ENCODE assay signal across 15 cellular contexts in the genomic region with DNA sequence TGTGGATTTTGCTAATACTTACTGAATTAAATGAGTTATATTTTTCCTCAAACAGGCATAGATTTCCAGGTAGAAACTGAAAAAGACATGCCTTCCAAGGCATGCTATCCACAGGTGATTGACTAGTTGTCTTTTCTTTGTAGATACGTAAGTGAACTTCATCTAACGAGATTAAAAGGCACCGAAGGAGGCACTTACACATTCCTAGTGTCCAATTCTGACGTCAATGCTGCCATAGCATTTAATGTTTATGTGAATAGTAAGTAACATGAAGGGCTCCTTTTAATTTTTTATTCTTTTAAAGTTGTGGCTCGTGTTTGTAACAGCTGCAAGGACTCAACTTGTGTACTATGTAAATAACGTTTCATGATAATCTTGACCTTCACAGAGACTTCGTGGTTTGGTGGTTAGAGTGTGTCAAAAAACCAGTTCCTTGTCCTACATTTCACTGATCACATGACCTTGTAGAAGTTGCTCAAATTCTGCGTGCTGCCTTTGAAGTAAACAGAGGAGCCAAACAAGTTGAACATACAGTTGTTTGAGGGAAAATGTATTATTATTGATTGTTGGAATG. TPM values are rescaled to one million over a fixed set of nuclear protein-coding genes. Genes with fewer than 3 reads are reported as not detected.
DNase-seq lines count a peak whose midpoint lies in the region; ATAC-seq, FAIRE-seq and TF ChIP-seq lines count a peak whose summit lies in the region.
"Had no signal": no experiment of that assay in that cellular context is flagged by ENCODE, and none has a peak within 500 bp of the region (broad histone marks: within the 10 kb centered on the region; RNA-seq: fewer than 3 reads in every experiment).

No MANE protein-coding gene starts in this region.

- FAIRE-seq in HepG2 (lab: Jason Lieb, UNC): no peak
- FAIRE-seq: frontal cortex had no signal

- H3K27me3 ChIP-seq in right lobe of liver (no peaks in the 10 kb centered on the region), HepG2 (ENCODE audit: control insufficient read depth in 1 of 2, insufficient read depth in 2 of 2, low read length in 2 of 2) (no peaks in the 10 kb centered on the region; a peak in 1 of 5 replicates), upper lobe of right lung (no peaks in the 10 kb centered on the region), A673 (replicated peaks; ENCODE audit: insufficient read depth, low read depth, low read length, poor library complexity) (no peaks in the 10 kb centered on the region)

- H3K79me2 ChIP-seq in HepG2 (ENCODE audit: insufficient read depth, low read length): no peaks in the 10 kb centered on the region

- WGBS in right lobe of liver (ENCODE audit: insufficient coverage, low coverage, low lambda C conversion rate, missing lambda C conversion rate): 36% methylated on average over 8 of the region's 8 CpGs
- 33% methylated on average over 8 of the region's 8 CpGs for WGBS in HepG2 (ENCODE audit: low lambda C conversion rate)

- in situ Hi-C loops in HepG2 (cut with HindIII; ENCODE audit: extremely low pct_ligation_motif_present, low pct_unique_long_range_greater_than_20kb): no loop called here

- intact Hi-C loops in right lobe of liver (cut with DNase I) (no loop called here), HepG2 (cut with micrococcal nuclease; ENCODE audit: unreplicated experiment) (no loop called here), upper lobe of right lung (cut with DNase I) (no loop called here), A673 (cut with micrococcal nuclease; ENCODE audit: unreplicated experiment) (no loop called here)

- DNase-seq in right lobe of liver: no peak
- DNase-seq in HepG2 (ENCODE audit: low spot score): no peak
- DNase-seq in NOMO-1 treated with DMSO at 0.1 percent for 48 hours (lab: John Stamatoyannopoulos, UW; ENCODE audit: unreplicated experiment): peak; percentile 44
- peak; percentile 16 for DNase-seq in fibroblast of villous mesenchyme (ENCODE audit: low read depth)
- DNase-seq in upper lobe of right lung: no peak
- no peak for DNase-seq in omental fat pad (ENCODE audit: low spot score)
- no peak for DNase-seq in stimulated activated CD4-positive, alpha-beta T cell treated with anti-CD3 and anti-CD28 coated beads, Interleukin-4, amount 100 ng/mL, for 4 hours
- no peak for DNase-seq in A673 (ENCODE audit: low spot score)
- DNase-seq: DMS79 treated with DMSO at 0.1 percent for 48 hours, mesendoderm, NCI-H1092 treated with DMSO at 0.1 percent for 48 hours, NCI-H2227 treated with DMSO at 0.1 percent for 48 hours had no signal

- H3K4me3 ChIP-seq in right lobe of liver: no peak overlapping the region
- H3K4me3 ChIP-seq in HepG2 (replicated peaks in 1 of 3; ENCODE audit: insufficient read depth in 1 of 3, low read depth in 2 of 3, low read length in 3 of 3): no peak overlapping the region
- H3K4me3 ChIP-seq in fibroblast of villous mesenchyme (ENCODE audit: low read depth, low read length): no peak overlapping the region
- no peak overlapping the region for H3K4me3 ChIP-seq in upper lobe of right lung
- H3K4me3 ChIP-seq in A673 (ENCODE audit: low read depth, low read length, poor library complexity, severe bottlenecking): no peak overlapping the region
- H3K4me3 ChIP-seq: skin epidermis had no signal

- POLR2A ChIA-PET in HepG2 (lab: Yijun Ruan, JAX): no interaction called here
- POLR2A ChIA-PET in A673 (lab: Charles Lee; ENCODE audit: low non-redundant PET): no interaction called here

- BruUV-seq in HepG2 (replicated peaks; lab: Mats Ljungman, UMichigan) (no TSS peak), A673 (replicated peaks; lab: Mats Ljungman, UMichigan) (no TSS peak)

- H3K9me3 ChIP-seq in right lobe of liver: no peaks in the 10 kb centered on the region
- H3K9me3 ChIP-seq in HepG2 (ENCODE audit: low read length): no peaks in the 10 kb centered on the region
- no peaks in the 10 kb centered on the region for H3K9me3 ChIP-seq in upper lobe of right lung
- no peaks in the 10 kb centered on the region for H3K9me3 ChIP-seq in A673 (ENCODE audit: low read depth, low read length, poor library complexity, severe bottlenecking)

- H3K27ac ChIP-seq in right lobe of liver: no peak overlapping the region
- H3K27ac ChIP-seq in HepG2 (ENCODE audit: extremely low read length, insufficient read depth, low read length): no peak overlapping the region
- H3K27ac ChIP-seq in upper lobe of right lung: no peak overlapping the region
- no peak overlapping the region for H3K27ac ChIP-seq in A673 (ENCODE audit: low read depth, low read length, poor library complexity, severe bottlenecking)
- H3K27ac ChIP-seq: skin epidermis had no signal

- H3K9ac ChIP-seq in HepG2 (ENCODE audit: insufficient read depth, low read depth, low read length): no peak overlapping the region

- no peak overlapping the region for H3K4me2 ChIP-seq in HepG2 (ENCODE audit: low read depth, low read length)

- no peaks in the 10 kb centered on the region for H3K4me1 ChIP-seq in right lobe of liver
- H3K4me1 ChIP-seq in HepG2 (ENCODE audit: insufficient read depth, low read length): no peaks in the 10 kb centered on the region
- peaks cover 8% of the 10 kb centered on the region for H3K4me1 ChIP-seq in upper lobe of right lung
- no peaks in the 10 kb centered on the region for H3K4me1 ChIP-seq in A673 (ENCODE audit: insufficient read depth, low read length, poor library complexity, severe bottlenecking)

- TF ChIP-seq POLR2A in right lobe of liver (IDR thresholded peaks at IDR 0.05) (no peak), HepG2 (IDR thresholded peaks at IDR 0.05; ENCODE audit: insufficient read depth in 1 of 2, low read depth in 2 of 2, low read length in 2 of 2) (no peak)

- CTCF ChIA-PET in HepG2 (lab: Yijun Ruan, JAX; ENCODE audit: low intra/inter-chr PET ratio, low total read pairs): no interaction called here
- CTCF ChIA-PET in A673 (lab: Charles Lee): no interaction called here

- no peaks in the 10 kb centered on the region for H4K20me1 ChIP-seq in HepG2 (ENCODE audit: insufficient read depth, low read length)

- TF ChIP-seq EP300 in HepG2 (IDR thresholded peaks at IDR 0.05; ENCODE audit: low read depth in 2 of 2, low read length in 2 of 2) (no peak), HepG2 (CRISPR knock-in tag; IDR thresholded peaks at IDR 0.05; ENCODE audit: borderline replicate concordance) (no peak)

- H2AFZ ChIP-seq in HepG2 (ENCODE audit: low read length): no peak overlapping the region

- TF ChIP-seq CTCF in right lobe of liver (IDR thresholded peaks at IDR 0.05): no peak
- no peak for TF ChIP-seq CTCF in HepG2 (CRISPR knock-in tag; IDR thresholded peaks at IDR 0.05)
- no peak for TF ChIP-seq CTCF in fibroblast of villous mesenchyme (IDR thresholded peaks at IDR 0.05; ENCODE audit: insufficient read depth, low read depth, low read length)
- no peak for TF ChIP-seq CTCF in upper lobe of right lung (IDR thresholded peaks at IDR 0.05)
- no peak for TF ChIP-seq CTCF in omental fat pad (IDR thresholded peaks at IDR 0.05)
- no peak for TF ChIP-seq CTCF in A673 (conservative IDR thresholded peaks at IDR 0.05; ENCODE audit: low read depth, low read length)

- ATAC-seq in right lobe of liver: peak in 3 of 4 donors; percentile 14 to 38 (median 32)
- ATAC-seq in HepG2: no peak
- ATAC-seq in upper lobe of right lung: peak; percentile 85
- ATAC-seq in omental fat pad (ENCODE audit: low FRiP score): no peak
- ATAC-seq: WTC11 had no signal

- H3K36me3 ChIP-seq in right lobe of liver (no peaks in the 10 kb centered on the region), HepG2 (replicated peaks in 1 of 2; ENCODE audit: control insufficient read depth in 1 of 2, insufficient read depth in 2 of 2, low read length in 2 of 2) (no peaks in the 10 kb centered on the region), upper lobe of right lung (no peaks in the 10 kb centered on the region), A673 (ENCODE audit: insufficient read depth, low read length, poor library complexity, severe bottlenecking) (no peaks in the 10 kb centered on the region)

- no peak for TF ChIP-seq RAD21 in HepG2 (CRISPR knock-in tag; IDR thresholded peaks at IDR 0.05)

TF ChIP-seq in HepG2, 621 proteins besides CTCF, POLR2A, EP300 and RAD21 (continues in another document):
- TF ChIP-seq ZNF567 (CRISPR knock-in tag; IDR thresholded peaks at IDR 0.05; ENCODE audit: borderline replicate concordance) (no peak), ZNF619 (CRISPR knock-in tag; IDR thresholded peaks at IDR 0.05) (no peak), SMARCC2 (IDR thresholded peaks at IDR 0.05) (no peak), RORA (CRISPR knock-in tag; IDR thresholded peaks at IDR 0.05) (no peak)

RNA-seq across cellular contexts. Expression of gene KIT, which starts 51.6 kb away (rescaled TPM):
- 1 to 10 TPM in 2 of 6 experiments, under 1 TPM in 4; 0.19 to 1.6 (median 0.77) TPM for total RNA-seq in right lobe of liver
- total RNA-seq in HepG2 (2016; rRNA removed; fragmentation: Illumina TruSeq; extraction: Trizol): not detected in 2 replicates
- total RNA-seq in HepG2 (2016; cell fraction: cytosol; rRNA removed; fragmentation: Illumina TruSeq; extraction: Trizol; ENCODE audit: low read depth): not detected in 2 replicates
- total RNA-seq in HepG2 (2016; cell fraction: insoluble cytoplasmic fraction; rRNA removed; fragmentation: Illumina TruSeq; extraction: Trizol): not detected in 2 replicates
- not detected in 2 replicates for total RNA-seq in HepG2 (2016; cell fraction: membrane; rRNA removed; fragmentation: Illumina TruSeq; extraction: Trizol)
- not detected in 2 replicates for total RNA-seq in HepG2 (2016; cell fraction: nucleus; rRNA removed; fragmentation: Illumina TruSeq; extraction: Trizol)
- polyA plus RNA-seq in HepG2 (2011; rRNA removed): not detected in 2 replicates
- polyA plus RNA-seq in HepG2 (2011; cell fraction: cytosol; rRNA removed): 0.09 TPM in 1 of 2 replicates, not detected in the other
- not detected in 2 replicates for polyA plus RNA-seq in HepG2 (2011; cell fraction: nucleus; rRNA removed)
- polyA plus RNA-seq in HepG2 (2012): not detected in 2 replicates
- polyA plus RNA-seq in HepG2 (2016; cell fraction: cytosol; fragmentation: Illumina TruSeq; extraction: Trizol; ENCODE audit: low read depth): not detected in 2 replicates
- not detected in 2 replicates for polyA plus RNA-seq in HepG2 (2016; cell fraction: insoluble cytoplasmic fraction; fragmentation: Illumina TruSeq; extraction: Trizol; ENCODE audit: low read depth)
- not detected in 2 replicates for polyA plus RNA-seq in HepG2 (2016; cell fraction: membrane; fragmentation: Illumina TruSeq; extraction: Trizol; ENCODE audit: low read depth)
- polyA plus RNA-seq in HepG2 (2016; cell fraction: nucleus; fragmentation: Illumina TruSeq; extraction: Trizol; ENCODE audit: insufficient read depth, low read depth): not detected in 2 replicates
- not detected in 2 replicates for polyA minus RNA-seq in HepG2 (2011; rRNA and poly(A)+ RNA removed; ENCODE audit: low replicate concordance)
- polyA minus RNA-seq in HepG2 (2011; cell fraction: cytosol; rRNA and poly(A)+ RNA removed): not detected in 2 replicates
- polyA minus RNA-seq in HepG2 (2011; cell fraction: nucleus; rRNA and poly(A)+ RNA removed): not detected in 2 replicates
- total RNA-seq in fibroblast of villous mesenchyme: 2.2 and 5.5 TPM in 2 replicates
- total RNA-seq in upper lobe of right lung: 33.3 TPM
- 10 to 100 TPM in 1 of 4 donors, 1 to 10 TPM in 3; 3.1 to 11.7 (median 7.9) TPM for total RNA-seq in omental fat pad
- total RNA-seq in A673 (2021): 9.4 and 9.5 TPM in 2 replicates

Comparison
In these comparisons a context has a peak if more than half of its experiments do, and no peak if none do; other contexts are left out.
1. ATAC-seq: peak in right lobe of liver (3 of 4) and upper lobe of right lung (single experiment); none in HepG2 (single experiment) and omental fat pad (single experiment).
2. DNase-seq: peak in NOMO-1 treated with DMSO at 0.1 percent for 48 hours (single experiment) and fibroblast of villous mesenchyme (single experiment); none in right lobe of liver (0 of 3), HepG2 (single experiment), upper lobe of right lung (single experiment), omental fat pad (single experiment), stimulated activated CD4-positive, alpha-beta T cell treated with anti-CD3 and anti-CD28 coated beads, Interleukin-4, amount 100 ng/mL, for 4 hours (0 of 2) and A673 (single experiment).